ENCODE assay signal across 13 cellular contexts in the genomic region with DNA sequence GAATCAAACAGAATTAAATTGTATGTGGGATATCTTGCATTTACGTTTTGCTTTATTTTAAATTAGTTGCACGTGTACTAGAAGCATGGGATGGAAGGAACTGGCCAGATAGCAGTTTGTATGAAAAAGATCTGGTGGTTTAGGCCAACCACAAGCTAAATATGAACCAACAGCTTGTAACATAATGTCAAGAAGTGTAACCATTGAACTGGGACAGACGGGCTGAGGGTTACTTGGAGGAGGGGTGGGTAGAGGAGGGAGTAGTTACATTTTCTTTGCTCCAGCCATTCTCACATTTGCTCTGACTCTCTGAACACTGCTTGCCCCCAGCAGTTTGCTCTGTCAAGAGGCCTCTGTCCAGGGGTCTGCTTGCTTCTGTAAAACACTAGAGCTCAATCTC. TPM values are rescaled to one million over a fixed set of nuclear protein-coding genes. Genes with fewer than 3 reads are reported as not detected.
DNase-seq lines count a peak whose midpoint lies in the region; ATAC-seq and TF ChIP-seq lines count a peak whose summit lies in the region.
"Had no signal": no experiment of that assay in that cellular context is flagged by ENCODE, and none has a peak within 500 bp of the region (broad histone marks: within the 10 kb centered on the region; RNA-seq: fewer than 3 reads in every experiment).

No MANE protein-coding gene starts in this region.

- peak; percentile 8 for DNase-seq in NK-92 treated with Interleukin-12 subunit alpha and Interleukin-12 subunit beta, amount 100 ng/mL, for 24 hours (lab: John Stamatoyannopoulos, UW)
- DNase-seq in NK-92 (lab: John Stamatoyannopoulos, UW; ENCODE audit: unreplicated experiment) (no peak), NOMO-1 treated with DMSO at 0.1 percent for 48 hours (lab: John Stamatoyannopoulos, UW; ENCODE audit: unreplicated experiment) (peak; percentile 42), C1 segment of cervical spinal cord (lab: John Stamatoyannopoulos, UW) (no peak), dorsolateral prefrontal cortex (no peak)
- DNase-seq: activated CD8-positive, alpha-beta memory T cell treated with anti-CD3 and anti-CD28 coated beads for 24 hours; NCI-H1436; T-helper 17 cell had no signal

- no peak for TF ChIP-seq CTCF in dorsolateral prefrontal cortex (IDR thresholded peaks at IDR 0.05 in 54 of 56, conservative IDR thresholded peaks at IDR 0.05 in 2 of 56; ENCODE audit: low read depth in 1 of 56, partially characterized antibody in 56 of 56)

- peak overlapping the region; percentile 69 for H3K27ac Mint-ChIP-seq in stimulated activated memory B cell treated with anti-CD40 and anti-IgM and Interleukin-4, amounts not matched to agents 10 μg/mL and 1 μg/mL and 100 μg/mL, for 72 hours
- H3K27ac Mint-ChIP-seq: activated naive CD4-positive, alpha-beta T cell treated with anti-CD3 and anti-CD28 coated beads, Interleukin-2, amount 50 U/mL, for 24 hours; T-helper 17 cell had no signal

- H3K9me3 Mint-ChIP-seq in stimulated activated memory B cell treated with anti-CD40 and anti-IgM and Interleukin-4, amounts not matched to agents 10 μg/mL and 1 μg/mL and 100 μg/mL, for 72 hours: no peaks in the 10 kb centered on the region
- H3K9me3 Mint-ChIP-seq: activated naive CD4-positive, alpha-beta T cell treated with anti-CD3 and anti-CD28 coated beads, Interleukin-2, amount 50 U/mL, for 24 hours had no signal

- no peaks in the 10 kb centered on the region for H3K27me3 ChIP-seq in dorsolateral prefrontal cortex

- ATAC-seq in HG02852 (IDR thresholded peaks at IDR 0.05; ENCODE audit: unreplicated experiment) (peak; percentile 57), esophagus mucosa (no peak)
- ATAC-seq in stimulated activated memory B cell treated with anti-CD40 and anti-IgM and Interleukin-4, amounts not matched to agents 10 μg/mL and 1 μg/mL and 100 μg/mL, for 72 hours: peak; percentile 87
- ATAC-seq: T-helper 17 cell had no signal

- H3K27me3 Mint-ChIP-seq in stimulated activated memory B cell treated with anti-CD40 and anti-IgM and Interleukin-4, amounts not matched to agents 10 μg/mL and 1 μg/mL and 100 μg/mL, for 72 hours: no peaks in the 10 kb centered on the region
- H3K27me3 Mint-ChIP-seq: activated naive CD4-positive, alpha-beta T cell treated with anti-CD3 and anti-CD28 coated beads, Interleukin-2, amount 50 U/mL, for 24 hours; T-helper 17 cell had no signal

- intact Hi-C loops in dorsolateral prefrontal cortex (cut with DNase I): no loop called here

- H3K4me1 Mint-ChIP-seq in stimulated activated memory B cell treated with anti-CD40 and anti-IgM and Interleukin-4, amounts not matched to agents 10 μg/mL and 1 μg/mL and 100 μg/mL, for 72 hours: peaks cover 27% of the 10 kb centered on the region

- no peak overlapping the region for H3K4me3 ChIP-seq in dorsolateral prefrontal cortex

- H3K36me3 Mint-ChIP-seq in stimulated activated memory B cell treated with anti-CD40 and anti-IgM and Interleukin-4, amounts not matched to agents 10 μg/mL and 1 μg/mL and 100 μg/mL, for 72 hours: no peaks in the 10 kb centered on the region
- H3K36me3 Mint-ChIP-seq: activated naive CD4-positive, alpha-beta T cell treated with anti-CD3 and anti-CD28 coated beads, Interleukin-2, amount 50 U/mL, for 24 hours had no signal

- H3K4me3 Mint-ChIP-seq in stimulated activated memory B cell treated with anti-CD40 and anti-IgM and Interleukin-4, amounts not matched to agents 10 μg/mL and 1 μg/mL and 100 μg/mL, for 72 hours: peak overlapping the region; percentile 12
- H3K4me3 Mint-ChIP-seq: activated naive CD4-positive, alpha-beta T cell treated with anti-CD3 and anti-CD28 coated beads, Interleukin-2, amount 50 U/mL, for 24 hours; T-helper 17 cell had no signal

- H3K27ac ChIP-seq in dorsolateral prefrontal cortex: no peak overlapping the region
- H3K27ac ChIP-seq: 22Rv1 had no signal

RNA-seq across cellular contexts. Expression of a gene that starts 31.7 kb away (rescaled TPM):
- total RNA-seq in esophagus mucosa (0.20 TPM), dorsolateral prefrontal cortex (not detected)

Comparison
In these comparisons a context has a peak if more than half of its experiments do, and no peak if none do; other contexts are left out.
1. DNase-seq: peak in NK-92 treated with Interleukin-12 subunit alpha and Interleukin-12 subunit beta, amount 100 ng/mL, for 24 hours (single experiment) and NOMO-1 treated with DMSO at 0.1 percent for 48 hours (single experiment); none in NK-92 (single experiment), C1 segment of cervical spinal cord (0 of 14) and dorsolateral prefrontal cortex (0 of 10).